In genomic region chr2:68466778-68467076, GRCh38 we compare ENCODE assay signal across 8 cellular contexts. TPM values are rescaled to one million over a fixed set of nuclear protein-coding genes. Genes with fewer than 3 reads are reported as not detected.
DNase-seq lines count a peak whose midpoint lies in the region; ATAC-seq, FAIRE-seq and TF ChIP-seq lines count a peak whose summit lies in the region.

No MANE protein-coding gene starts in this region.

- no peaks in the 10 kb centered on the region for H3K27me3 Mint-ChIP-seq in activated B cell treated with CpG ODN at 0.5 μM for 24 hours

- intact Hi-C loops in activated B cell treated with CpG ODN at 0.5 μM for 24 hours (cut with micrococcal nuclease), result loop anchor here (1.0 to 10.0 kb wide), 14 partner anchors 25 to 1836 kb away; partner anchors contain the start of genes ANTXR1, C1D, FAM136A and GFPT1
- intact Hi-C loops in left ventricle myocardium superior (cut with micrococcal nuclease), result no loop called here

- no peaks in the 10 kb centered on the region for H3K27me3 ChIP-seq in BE2C
- no peaks in the 10 kb centered on the region for H3K27me3 ChIP-seq in small intestine (ENCODE audit: control insufficient read depth in 2 of 2, insufficient read depth in 2 of 2, low read length in 2 of 2)

- DNase-seq in BE2C (no peak), activated B cell treated with CpG ODN at 0.5 μM for 24 hours (no peak), left ventricle myocardium superior (no peak), small intestine (no peak), NCI-H2227 (lab: John Stamatoyannopoulos, UW; ENCODE audit: unreplicated experiment) (no peak), COLO829 (ENCODE audit: low spot score) (no peak), NCI-H69 (lab: John Stamatoyannopoulos, UW) (no peak)

- peak overlapping the region; percentile 98 for H3K4me3 Mint-ChIP-seq in activated B cell treated with CpG ODN at 0.5 μM for 24 hours

- H3K27ac ChIP-seq in HEK293 (ENCODE audit: extremely low read depth, low read depth, low read length) (peak overlapping the region; percentile 77), small intestine (ENCODE audit: low read depth in 1 of 2, low read length in 1 of 2) (peak overlapping the region; percentile 43 to 73)

- H3K36me3 ChIP-seq in BE2C (no peaks in the 10 kb centered on the region), HEK293 (ENCODE audit: control insufficient read depth in 2 of 2, insufficient read depth in 1 of 2, low read length in 2 of 2) (no peaks in the 10 kb centered on the region), small intestine (ENCODE audit: control insufficient read depth in 2 of 2, insufficient read depth in 2 of 2, low read length in 2 of 2) (no peaks in the 10 kb centered on the region)

- CTCF ChIA-PET in HEK293 (lab: Yijun Ruan, JAX), result interaction anchor here (0.6 to 3.9 kb wide), 7 partner anchors 21 to 634 kb away, joined by 3 to 20 read pairs (median 4); no protein-coding TSS in a partner anchor
- CTCF ChIA-PET in activated B cell treated with CpG ODN at 0.5 μM for 24 hours (lab: Charles Lee), result interaction anchor here (1.0 to 8.2 kb wide), 11 partner anchors 13 to 839 kb away, joined by 3 to 165 read pairs (median 10); no protein-coding TSS in a partner anchor

- peak overlapping the region; percentile 69 for H3K4me3 ChIP-seq in BE2C (ENCODE audit: low read depth, low read length)
- H3K4me3 ChIP-seq in HEK293 (ENCODE audit: low read depth, low read length), result peak overlapping the region; percentile 100
- H3K4me3 ChIP-seq in small intestine (ENCODE audit: low read depth in 1 of 2, low read length in 2 of 2), result peak overlapping the region; percentile 46 to 71

- H3K36me3 Mint-ChIP-seq in activated B cell treated with CpG ODN at 0.5 μM for 24 hours (ENCODE audit: low read depth), result peaks cover 10% of the 10 kb centered on the region

- H3K4me1 Mint-ChIP-seq in activated B cell treated with CpG ODN at 0.5 μM for 24 hours, result peaks cover 29% of the 10 kb centered on the region

- POLR2A ChIA-PET in HEK293 (lab: Yijun Ruan, JAX) (interaction anchor here (0.8 to 1.2 kb wide), 7 partner anchors 9 to 462 kb away, joined by 3 to 4 read pairs (median 3); no protein-coding TSS in a partner anchor), activated B cell treated with CpG ODN at 0.5 μM for 24 hours (lab: Charles Lee) (interaction anchor here (0.9 to 1.9 kb wide), 16 partner anchors 21 to 971 kb away, joined by 3 to 16 read pairs (median 4); partner anchors contain the start of genes NFU1 and PNO1)

- FAIRE-seq in small intestine (lab: Jason Lieb, UNC), result no peak

- peak overlapping the region; percentile 93 for H3K27ac Mint-ChIP-seq in activated B cell treated with CpG ODN at 0.5 μM for 24 hours

- H3K9me3 ChIP-seq in BE2C (no peaks in the 10 kb centered on the region), HEK293 (ENCODE audit: control insufficient read depth, insufficient read depth, low read depth, low read length) (no peaks in the 10 kb centered on the region), small intestine (ENCODE audit: control insufficient read depth, low read depth) (no peaks in the 10 kb centered on the region)

- no peaks in the 10 kb centered on the region for H3K4me1 ChIP-seq in BE2C
- H3K4me1 ChIP-seq in HEK293 (ENCODE audit: control insufficient read depth, insufficient read depth, low read length), result peaks cover 10% of the 10 kb centered on the region; the same call in 1 of the 2 replicates
- H3K4me1 ChIP-seq in small intestine (ENCODE audit: control insufficient read depth in 2 of 2, insufficient read depth in 1 of 2, low read depth in 1 of 2, low read length in 1 of 2), result peaks cover 0 to 2% of the 10 kb centered on the region in 2 donors

- 0 to 1% (median 1%) methylated on average over 18 of the region's 18 CpGs for WGBS in small intestine, 3 donors

- ATAC-seq in activated B cell treated with CpG ODN at 0.5 μM for 24 hours (ENCODE audit: low read depth) (no peak), left ventricle myocardium superior (peak; percentile 40)

- TF ChIP-seq CTCF in BE2C (IDR thresholded peaks at IDR 0.05; ENCODE audit: low read depth, low read length) (no peak), HEK293 (tag by site-specific recombination; IDR thresholded peaks at IDR 0.05) (no peak), activated B cell treated with CpG ODN at 0.5 μM for 24 hours (IDR thresholded peaks at IDR 0.05) (no peak)

- no peaks in the 10 kb centered on the region for H3K9me3 Mint-ChIP-seq in activated B cell treated with CpG ODN at 0.5 μM for 24 hours

TF ChIP-seq in HEK293, 187 proteins besides CTCF, POLR2A, EP300 and RAD21:
- TF ChIP-seq, protein P1, sequence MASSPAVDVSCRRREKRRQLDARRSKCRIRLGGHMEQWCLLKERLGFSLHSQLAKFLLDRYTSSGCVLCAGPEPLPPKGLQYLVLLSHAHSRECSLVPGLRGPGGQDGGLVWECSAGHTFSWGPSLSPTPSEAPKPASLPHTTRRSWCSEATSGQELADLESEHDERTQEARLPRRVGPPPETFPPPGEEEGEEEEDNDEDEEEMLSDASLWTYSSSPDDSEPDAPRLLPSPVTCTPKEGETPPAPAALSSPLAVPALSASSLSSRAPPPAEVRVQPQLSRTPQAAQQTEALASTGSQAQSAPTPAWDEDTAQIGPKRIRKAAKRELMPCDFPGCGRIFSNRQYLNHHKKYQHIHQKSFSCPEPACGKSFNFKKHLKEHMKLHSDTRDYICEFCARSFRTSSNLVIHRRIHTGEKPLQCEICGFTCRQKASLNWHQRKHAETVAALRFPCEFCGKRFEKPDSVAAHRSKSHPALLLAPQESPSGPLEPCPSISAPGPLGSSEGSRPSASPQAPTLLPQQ (tag by site-specific recombination; IDR thresholded peaks at IDR 0.05), result 0 out of 2 replicates have a peak, but pooled peaks have one; percentile 11
- TF ChIP-seq ZNF600 (tag by site-specific recombination; IDR thresholded peaks at IDR 0.05) (no peak), ZBTB48 (tag by site-specific recombination; IDR thresholded peaks at IDR 0.05) (peak; percentile 28; the same call in 1 of the 2 replicates), PRDM1 (tag by site-specific recombination; IDR thresholded peaks at IDR 0.05) (peak; percentile 77), ZNF837 (tag by site-specific recombination; IDR thresholded peaks at IDR 0.05) (no peak), PBX3 (CRISPR knock-in tag; IDR thresholded peaks at IDR 0.05) (0 out of 2 replicates have a peak, but pooled peaks have one; percentile 73), ZNF530 (tag by site-specific recombination; IDR thresholded peaks at IDR 0.05; ENCODE audit: low read depth) (no peak), ZNF501 (tag by site-specific recombination; IDR thresholded peaks at IDR 0.05) (0 out of 2 replicates have a peak, but pooled peaks have one; percentile 22), ZFHX2 (tag by site-specific recombination; conservative IDR thresholded peaks at IDR 0.05) (no peak), ZNF174 (tag by site-specific recombination; IDR thresholded peaks at IDR 0.05) (no peak)

RNA-seq across cellular contexts. Expression of gene FBXO48, which starts 0.4 kb away (rescaled TPM):
- polyA plus RNA-seq in BE2C (2012; ENCODE audit: insufficient read depth, insufficient read length, low read depth), result not detected
- total RNA-seq in activated B cell treated with CpG ODN at 0.5 μM for 24 hours (1.8 and 2.6 TPM in 2 replicates), left ventricle myocardium superior (0.92 TPM)
- 1 to 10 TPM in 2 of 3 donors, under 1 TPM in 1; 0.78 to 2.2 (median 1.1) TPM for polyA plus RNA-seq in small intestine

RNA-seq across cellular contexts. Expression of gene APLF, which starts 0.7 kb away (rescaled TPM):
- polyA plus RNA-seq in BE2C (2012; ENCODE audit: insufficient read depth, insufficient read length, low read depth), result 0.36 TPM
- total RNA-seq in activated B cell treated with CpG ODN at 0.5 μM for 24 hours, result 6.4 and 6.8 TPM in 2 replicates
- 3.9 TPM for total RNA-seq in left ventricle myocardium superior
- polyA plus RNA-seq in small intestine, result under 1 TPM; 0.27 to 0.45 (median 0.42) TPM
